ENCODE assay signal across 9 cellular contexts in the genomic region with DNA sequence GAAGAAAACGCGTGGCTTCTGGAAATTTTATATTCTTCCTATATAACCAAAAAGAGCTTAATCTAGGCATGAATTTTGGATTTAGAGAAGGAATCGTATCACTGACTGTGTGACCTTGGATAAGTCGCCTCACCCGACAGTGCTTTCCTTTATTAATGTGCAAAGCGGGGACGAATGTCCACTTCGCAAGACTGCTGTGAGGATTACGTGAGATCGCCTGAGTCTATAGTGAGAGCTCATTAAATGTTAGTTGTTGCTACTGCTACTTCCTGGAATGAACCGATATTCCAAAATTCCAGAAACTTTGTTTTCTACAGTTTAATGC. TPM values are rescaled to one million over a fixed set of nuclear protein-coding genes. Genes with fewer than 3 reads are reported as not detected.
A peak's percentile ranks its signal among the peaks of the same experiment; 100 is the strongest.
DNase-seq lines count a peak whose midpoint lies in the region; ATAC-seq, FAIRE-seq and TF ChIP-seq lines count a peak whose summit lies in the region.
"Had no signal": no experiment of that assay in that cellular context is flagged by ENCODE, and none has a peak within 500 bp of the region (broad histone marks: within the 10 kb centered on the region; RNA-seq: fewer than 3 reads in every experiment).

No MANE protein-coding gene starts in this region.

- H3K9me3 Mint-ChIP-seq in CD4-positive, alpha-beta T cell: no peaks in the 10 kb centered on the region

- no peak for ATAC-seq in CD4-positive, alpha-beta T cell (ENCODE audit: poor library complexity)
- ATAC-seq in GM21529 (IDR thresholded peaks at IDR 0.05; ENCODE audit: unreplicated experiment): peak; percentile 22

- H3K36me3 Mint-ChIP-seq in CD4-positive, alpha-beta T cell (ENCODE audit: low read depth): no peaks in the 10 kb centered on the region

- peaks cover 38% of the 10 kb centered on the region for H3K27me3 ChIP-seq in CD4-positive, alpha-beta T cell (ENCODE audit: control insufficient read depth, insufficient read depth, low read length)
- peaks cover 59% of the 10 kb centered on the region for H3K27me3 ChIP-seq in cardiac muscle cell

- no peaks in the 10 kb centered on the region for H3K36me3 ChIP-seq in cardiac muscle cell

- H3K27me3 Mint-ChIP-seq in CD4-positive, alpha-beta T cell: peaks cover 59% of the 10 kb centered on the region

- no peak overlapping the region for H3K27ac Mint-ChIP-seq in CD4-positive, alpha-beta T cell

- TF ChIP-seq CTCF in CD4-positive, alpha-beta T cell (IDR thresholded peaks at IDR 0.05): no peak
- TF ChIP-seq CTCF in cardiac muscle cell (IDR thresholded peaks at IDR 0.05; ENCODE audit: low read depth, low read length): no peak

- no peaks in the 10 kb centered on the region for H3K4me1 ChIP-seq in cardiac muscle cell (ENCODE audit: low read depth)

- peak overlapping the region; percentile 91 for H3K4me3 Mint-ChIP-seq in CD4-positive, alpha-beta T cell

- peaks cover 17% of the 10 kb centered on the region for H3K4me1 Mint-ChIP-seq in CD4-positive, alpha-beta T cell (ENCODE audit: low read depth)

- no peaks in the 10 kb centered on the region for H3K9me3 ChIP-seq in CD4-positive, alpha-beta T cell (ENCODE audit: control insufficient read depth, low read length)
- no peaks in the 10 kb centered on the region for H3K9me3 ChIP-seq in cardiac muscle cell (ENCODE audit: low read depth)

- POLR2A ChIA-PET in CD4-positive, alpha-beta T cell (lab: Charles Lee): no interaction called here

- DNase-seq in CD4-positive, alpha-beta T cell: no peak
- DNase-seq in SW480 (ENCODE audit: low spot score) (peak; percentile 41), cardiac muscle cell (ENCODE audit: low read depth in 1 of 2, low spot score in 1 of 2) (peak in 1 of 2 donors; percentile 18), skeletal muscle cell (ENCODE audit: low read depth) (no peak), HTR-8/SVneo (ENCODE audit: insufficient read length, low spot score) (no peak)
- DNase-seq in activated CD4-positive, CD25-positive, alpha-beta regulatory T cell treated with anti-CD3 and anti-CD28 coated beads, Interleukin-2, amount 50 U/mL, for 72 hours: no peak
- DNase-seq in stimulated activated CD4-positive, alpha-beta T cell treated with anti-CD3 and anti-CD28 coated beads, Interleukin-4, amount 100 ng/mL, for 1 hour: no peak

- intact Hi-C loops in CD4-positive, alpha-beta T cell (cut with DNase I, micrococcal nuclease): no loop called here

- no peak overlapping the region for H3K27ac ChIP-seq in CD4-positive, alpha-beta T cell (ENCODE audit: low read depth, low read length)
- H3K27ac ChIP-seq in cardiac muscle cell: no peak overlapping the region

- no peak for FAIRE-seq in HTR-8/SVneo (lab: Jason Lieb, UNC)
- FAIRE-seq: islet of Langerhans had no signal

- CTCF ChIA-PET in CD4-positive, alpha-beta T cell (lab: Charles Lee): no interaction called here

- H3K4me3 ChIP-seq in cardiac muscle cell (peak overlapping the region; percentile 58), skeletal muscle cell (ENCODE audit: low read depth, low read length) (peak overlapping the region; percentile 88)

RNA-seq across cellular contexts. Expression of a gene that starts 0.4 kb away (rescaled TPM):
- under 1 TPM; 0.22 TPM for total RNA-seq in CD4-positive, alpha-beta T cell
- total RNA-seq in cardiac muscle cell: 1.7 and 2.1 TPM in 2 replicates
- polyA plus RNA-seq in cardiac muscle cell: 3.0 and 5.2 TPM in 2 replicates
